ENCODE assay signal across 8 cellular contexts in genomic region chr1:212951058-212951923, GRCh38. TPM values are rescaled to one million over a fixed set of nuclear protein-coding genes. Genes with fewer than 3 reads are reported as not detected.
A peak's percentile ranks its signal among the peaks of the same experiment; 100 is the strongest.
DNase-seq lines count a peak whose midpoint lies in the region; ATAC-seq and TF ChIP-seq lines count a peak whose summit lies in the region.

No MANE protein-coding gene starts in this region.

- H3K36me3 ChIP-seq in BLaER1 treated with 17β-estradiol and CSF1 and Interleukin-3, amounts not matched to agents 10 nM and 100 nM, result peaks cover 0 to 19% (median 0%) of the 10 kb centered on the region in 11 experiments; a peak in 2 of 22 replicates
- H3K36me3 ChIP-seq in GM23248 (ENCODE audit: low read depth) (no peaks in the 10 kb centered on the region), suprapubic skin (no peaks in the 10 kb centered on the region)

- no peak for TF ChIP-seq POLR2A in suprapubic skin (IDR thresholded peaks at IDR 0.05)

- H3K27ac ChIP-seq in BLaER1 treated with 17β-estradiol and CSF1 and Interleukin-3, amounts not matched to agents 10 nM and 100 nM, result peak overlapping the region in 8 of 11 experiments; percentile 46 to 73 (median 59); a peak in 14 of 22 replicates
- no peak overlapping the region for H3K27ac ChIP-seq in GM23248
- H3K27ac ChIP-seq in suprapubic skin, result no peak overlapping the region

- H2AFZ ChIP-seq in GM23248, result peak overlapping the region; percentile 81

- H3K9ac ChIP-seq in BLaER1 treated with 17β-estradiol and CSF1 and Interleukin-3, amounts not matched to agents 10 nM and 100 nM, result peak overlapping the region; percentile 49 to 83 (median 72); a peak in 21 of 22 replicates
- H3K9ac ChIP-seq in GM23248, result no peak overlapping the region

- no peaks in the 10 kb centered on the region for H3K79me2 ChIP-seq in GM23248 (ENCODE audit: insufficient read depth)

- peak overlapping the region; percentile 92 to 100 (median 99) for H3K4me2 ChIP-seq in BLaER1 treated with 17β-estradiol and CSF1 and Interleukin-3, amounts not matched to agents 10 nM and 100 nM
- peak overlapping the region; percentile 78 for H3K4me2 ChIP-seq in GM23248 (ENCODE audit: unreplicated experiment)

- H3K9me3 ChIP-seq in BLaER1 treated with 17β-estradiol and CSF1 and Interleukin-3, amounts not matched to agents 10 nM and 100 nM (replicated peaks in 1 of 11), result peaks cover 0 to 7% (median 0%) of the 10 kb centered on the region in 11 experiments; a peak in 2 of 22 replicates
- no peaks in the 10 kb centered on the region for H3K9me3 ChIP-seq in GM23248 (ENCODE audit: low read depth)
- H3K9me3 ChIP-seq in suprapubic skin, result no peaks in the 10 kb centered on the region

- DNase-seq in GM23248, result peak; percentile 36
- DNase-seq in activated naive CD4-positive, alpha-beta T cell treated with anti-CD3 and anti-CD28 coated beads, Interleukin-2, amount 50 U/mL, for 72 hours (ENCODE audit: low spot score in 2 of 2), result peak in 1 of 2 donors; percentile 9
- DNase-seq in iPS-NIHi11 (ENCODE audit: low spot score), result peak; percentile 49
- no peak for DNase-seq in suprapubic skin (ENCODE audit: low spot score in 2 of 2)
- DNase-seq in NCI-H774 (lab: John Stamatoyannopoulos, UW), result no peak
- no peak for DNase-seq in MV-4-11 (lab: John Stamatoyannopoulos, UW)
- DNase-seq in putamen (ENCODE audit: low spot score), result no peak

- TF ChIP-seq EP300 in suprapubic skin (IDR thresholded peaks at IDR 0.05), result no peak

- peak; percentile 2 to 3 for ATAC-seq in activated naive CD4-positive, alpha-beta T cell treated with anti-CD3 and anti-CD28 coated beads, Interleukin-2, amount 50 U/mL, for 72 hours

- WGBS in GM23248 (ENCODE audit: low coverage in 1 of 2, low lambda C conversion rate in 2 of 2, missing lambda C conversion rate in 2 of 2), 2 experiments, result 3 to 6% methylated on average over 38 to 74 of the region's 74 CpGs
- 8% methylated on average over 26 of the region's 74 CpGs for WGBS in suprapubic skin

- H3K9me2 ChIP-seq in GM23248 (ENCODE audit: insufficient read depth), result no peaks in the 10 kb centered on the region

- H4K20me1 ChIP-seq in BLaER1 treated with 17β-estradiol and CSF1 and Interleukin-3, amounts not matched to agents 10 nM and 100 nM, result peaks cover 0 to 4% (median 0%) of the 10 kb centered on the region in 11 experiments; a peak in 1 of 22 replicates
- no peaks in the 10 kb centered on the region for H4K20me1 ChIP-seq in GM23248 (ENCODE audit: insufficient read depth)

- no peaks in the 10 kb centered on the region for H3F3A ChIP-seq in GM23248 (ENCODE audit: insufficient read depth)

- H3K27me3 ChIP-seq in BLaER1 treated with 17β-estradiol and CSF1 and Interleukin-3, amounts not matched to agents 10 nM and 100 nM, result peaks cover 0 to 33% (median 0%) of the 10 kb centered on the region in 11 experiments; a peak in 8 of 22 replicates
- H3K27me3 ChIP-seq in GM23248 (replicated peaks; ENCODE audit: insufficient read depth) (peaks cover 58% of the 10 kb centered on the region), suprapubic skin (no peaks in the 10 kb centered on the region)

- no peak overlapping the region for H3K27ac Mint-ChIP-seq in activated naive CD4-positive, alpha-beta T cell treated with anti-CD3 and anti-CD28 coated beads, Interleukin-2, amount 50 U/mL, for 72 hours

- in situ Hi-C loops in GM23248 (cut with MboI), result no loop called here

- H3K4me1 ChIP-seq in BLaER1 treated with 17β-estradiol and CSF1 and Interleukin-3, amounts not matched to agents 10 nM and 100 nM, result peaks cover 31 to 53% (median 42%) of the 10 kb centered on the region in 10 experiments
- H3K4me1 ChIP-seq in GM23248 (ENCODE audit: insufficient read depth), result 0 out of 2 replicates have a peak, but pooled peaks cover 3% of the 10 kb centered on the region
- peaks cover 27% of the 10 kb centered on the region for H3K4me1 ChIP-seq in suprapubic skin

- peaks cover 0 to 16% of the 10 kb centered on the region in 2 donors for H3K36me3 Mint-ChIP-seq in activated naive CD4-positive, alpha-beta T cell treated with anti-CD3 and anti-CD28 coated beads, Interleukin-2, amount 50 U/mL, for 72 hours

- H3K4me3 ChIP-seq in BLaER1 treated with 17β-estradiol and CSF1 and Interleukin-3, amounts not matched to agents 10 nM and 100 nM, result peak overlapping the region; percentile 59 to 77 (median 70)
- H3K4me3 ChIP-seq in GM23248, result peak overlapping the region; percentile 73
- H3K4me3 ChIP-seq in suprapubic skin, result peak overlapping the region; percentile 53

- H3K9me3 Mint-ChIP-seq in activated naive CD4-positive, alpha-beta T cell treated with anti-CD3 and anti-CD28 coated beads, Interleukin-2, amount 50 U/mL, for 72 hours, result no peaks in the 10 kb centered on the region

- TF ChIP-seq CTCF in suprapubic skin (IDR thresholded peaks at IDR 0.05), result no peak

RNA-seq across cellular contexts. Expression of gene VASH2, which starts 0.9 kb away (rescaled TPM):
- not detected in 2 replicates for total RNA-seq in GM23248 (2014; rRNA removed; shearing (Covaris generic))
- polyA plus RNA-seq in GM23248 (2016; fragmentation: Nextera tagmentation; extraction: Ambion mirVana), result 0.06 and 0.19 TPM in 2 replicates
- under 1 TPM; 0.20 to 0.39 TPM for total RNA-seq in activated naive CD4-positive, alpha-beta T cell treated with anti-CD3 and anti-CD28 coated beads, Interleukin-2, amount 50 U/mL, for 72 hours
- under 1 TPM in 2 of 4 donors, not detected in 2; 0.32 to 0.36 TPM for total RNA-seq in suprapubic skin

Comparison
In these comparisons a context has a peak if more than half of its experiments do, and no peak if none do; other contexts are left out.
1. H3K27ac ChIP-seq: peak in BLaER1 treated with 17β-estradiol and CSF1 and Interleukin-3, amounts not matched to agents 10 nM and 100 nM (8 of 11); none in GM23248 (single experiment) and suprapubic skin (single experiment).
2. DNase-seq: peak in GM23248 (single experiment) and iPS-NIHi11 (single experiment); none in suprapubic skin (0 of 2), NCI-H774 (single experiment), MV-4-11 (single experiment) and putamen (single experiment).
3. Peak in every context shown above with its lines, with median percentiles within 50 percentile points of each other: H3K4me3 ChIP-seq.